ENCODE assay signal across 14 cellular contexts in the genomic region with DNA sequence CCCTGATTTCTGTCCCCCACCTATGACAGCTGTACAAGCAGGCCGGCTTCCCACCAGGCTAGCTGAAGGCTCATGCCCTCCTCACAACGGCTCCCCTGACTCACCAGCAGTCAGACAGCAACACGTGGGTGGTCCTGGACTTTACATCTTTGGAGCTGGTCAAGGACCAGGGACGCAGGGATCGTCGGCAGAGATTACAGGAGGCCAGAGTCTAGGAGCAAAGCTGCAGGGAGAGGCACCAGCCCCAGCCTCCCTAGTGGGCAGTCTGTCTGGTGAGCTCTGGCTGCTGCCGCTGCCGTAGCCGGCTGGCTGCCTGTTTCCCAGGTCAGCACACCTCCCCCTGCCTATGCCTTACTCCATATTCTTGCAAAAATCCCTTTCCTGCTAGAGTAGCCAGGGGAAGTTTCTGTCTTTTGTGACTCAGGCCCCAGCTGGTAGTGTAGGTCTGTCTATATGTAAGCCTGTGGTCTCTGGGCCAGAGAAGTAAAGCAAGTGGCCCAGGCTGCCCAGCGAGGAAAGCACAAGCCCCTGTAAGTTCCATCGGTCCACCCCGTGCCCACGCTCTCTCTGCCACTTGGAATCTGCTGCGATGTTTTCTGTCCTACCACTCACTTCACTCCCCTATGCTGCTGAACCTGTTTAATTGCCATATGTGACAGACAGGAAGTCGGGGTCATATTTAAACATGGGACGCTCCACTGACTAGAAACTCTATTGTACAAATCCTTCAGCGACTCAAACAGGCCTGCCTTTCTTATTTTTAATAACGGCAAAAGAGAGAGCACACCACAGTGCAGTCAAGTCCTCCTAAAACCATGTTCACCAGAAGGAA. TPM values are rescaled to one million over a fixed set of nuclear protein-coding genes. Genes with fewer than 3 reads are reported as not detected.
DNase-seq lines count a peak whose midpoint lies in the region; ATAC-seq and TF ChIP-seq lines count a peak whose summit lies in the region.
"Had no signal": no experiment of that assay in that cellular context is flagged by ENCODE, and none has a peak within 500 bp of the region (broad histone marks: within the 10 kb centered on the region; RNA-seq: fewer than 3 reads in every experiment).

No MANE protein-coding gene starts in this region.

- H3K27ac ChIP-seq in neural progenitor cell: no peak overlapping the region
- H3K27ac ChIP-seq: C4-2B had no signal

- H3F3A ChIP-seq in neural progenitor cell (ENCODE audit: low read depth): peaks cover 11% of the 10 kb centered on the region

- H3K36me3 ChIP-seq in neural progenitor cell: no peaks in the 10 kb centered on the region

- no peaks in the 10 kb centered on the region for H4K20me1 ChIP-seq in neural progenitor cell (ENCODE audit: low read depth)

- H3K27me3 ChIP-seq in neural progenitor cell: peaks cover 25% of the 10 kb centered on the region

- no peaks in the 10 kb centered on the region for H3K36me3 Mint-ChIP-seq in neural progenitor cell

- H3K4me1 Mint-ChIP-seq in neural progenitor cell: peaks cover 48% of the 10 kb centered on the region

- peak overlapping the region; percentile 7 for H3K4me3 Mint-ChIP-seq in neural progenitor cell
- H3K4me3 Mint-ChIP-seq: activated CD8-positive, alpha-beta T cell treated with anti-CD3 and anti-CD28 coated beads for 36 hours; stimulated activated naive CD8-positive, alpha-beta T cell treated with anti-CD3 and anti-CD28 coated beads, Interleukin-15, Interleukin-2, amounts not matched to agents 100 ng/mL and 50 ng/mL, for 24 hours had no signal

- H2AFZ ChIP-seq in neural progenitor cell (replicated peaks): no peak overlapping the region

- H3K79me2 ChIP-seq in neural progenitor cell (ENCODE audit: low read depth): peaks cover 7% of the 10 kb centered on the region

- peaks cover 22% of the 10 kb centered on the region for H3K27me3 Mint-ChIP-seq in neural progenitor cell (ENCODE audit: insufficient read depth, low read depth)

- no peaks in the 10 kb centered on the region for H3K9me3 Mint-ChIP-seq in neural progenitor cell
- H3K9me3 Mint-ChIP-seq: activated CD8-positive, alpha-beta T cell treated with anti-CD3 and anti-CD28 coated beads for 36 hours; stimulated activated naive CD8-positive, alpha-beta T cell treated with anti-CD3 and anti-CD28 coated beads, Interleukin-15, Interleukin-2, amounts not matched to agents 100 ng/mL and 50 ng/mL, for 24 hours had no signal

- TF ChIP-seq CTCF in cardiac fibroblast (IDR thresholded peaks at IDR 0.05; ENCODE audit: low read depth, low read length) (no peak), neural progenitor cell (IDR thresholded peaks at IDR 0.05) (no peak)

- no peaks in the 10 kb centered on the region for H3K9me3 ChIP-seq in neural progenitor cell (ENCODE audit: low read depth)

- no peak overlapping the region for H3K9ac ChIP-seq in neural progenitor cell

- no peak overlapping the region for H3K4me3 ChIP-seq in cardiac fibroblast (replicated peaks in 1 of 2; ENCODE audit: low read depth in 2 of 2, low read length in 2 of 2)
- H3K4me3 ChIP-seq in neural progenitor cell: no peak overlapping the region

- H3K4me2 ChIP-seq in neural progenitor cell: no peak overlapping the region

- ATAC-seq in HG03460 (IDR thresholded peaks at IDR 0.05; ENCODE audit: unreplicated experiment): no peak
- ATAC-seq in GM19452 (IDR thresholded peaks at IDR 0.05; ENCODE audit: unreplicated experiment): no peak
- no peak for ATAC-seq in HG02970 (IDR thresholded peaks at IDR 0.05; ENCODE audit: low FRiP score, unreplicated experiment)
- ATAC-seq: activated CD8-positive, alpha-beta T cell treated with anti-CD3 and anti-CD28 coated beads for 36 hours had no signal

- peak overlapping the region; percentile 19 for H3K27ac Mint-ChIP-seq in neural progenitor cell
- H3K27ac Mint-ChIP-seq: activated CD8-positive, alpha-beta T cell treated with anti-CD3 and anti-CD28 coated beads for 36 hours; stimulated activated naive CD8-positive, alpha-beta T cell treated with anti-CD3 and anti-CD28 coated beads, Interleukin-15, Interleukin-2, amounts not matched to agents 100 ng/mL and 50 ng/mL, for 24 hours had no signal

- DNase-seq in Daoy (ENCODE audit: low read depth): peak; percentile 67
- peak; percentile 78 for DNase-seq in NCI-H510A treated with DMSO at 0.1 percent for 48 hours (lab: John Stamatoyannopoulos, UW)
- DNase-seq in cardiac fibroblast (ENCODE audit: low read depth in 2 of 2): peak; percentile 5 to 31
- DNase-seq in neural progenitor cell (ENCODE audit: low spot score): peak; percentile 63
- no peak for DNase-seq in SKM-1 (lab: John Stamatoyannopoulos, UW; ENCODE audit: unreplicated experiment)
- DNase-seq: activated CD8-positive, alpha-beta T cell treated with anti-CD3 and anti-CD28 coated beads for 36 hours; cortex of kidney; NCI-H1930; T-helper 2 cell had no signal

- peaks cover 33% of the 10 kb centered on the region for H3K4me1 ChIP-seq in neural progenitor cell

RNA-seq across cellular contexts. Expression of gene ARHGEF4, which starts 2.4 kb away (rescaled TPM):
- total RNA-seq in Daoy (2014; rRNA removed; shearing (Covaris generic)): 0.27 and 1.5 TPM in 2 replicates
- total RNA-seq in neural progenitor cell (ENCODE audit: low replicate concordance): 22.8 and 44.8 TPM in 2 replicates
